Comparison of ENCODE assay signal across 1 cellular context in genomic region chrX:15631637-15632036, GRCh38.
TF ChIP-seq lines count a peak whose summit lies in the region.

No MANE protein-coding gene starts in this region.

TF ChIP-seq in K562, 482 proteins besides CTCF, POLR2A, EP300 and RAD21 (continued from another document):
- TF ChIP-seq PBX2 (CRISPR knock-in tag; IDR thresholded peaks at IDR 0.05; ENCODE audit: low read depth), result no peak
- TF ChIP-seq PBX2 (tag; conservative IDR thresholded peaks at IDR 0.05; ENCODE audit: low read depth), result peak; percentile 59
- TF ChIP-seq MEIS2 (IDR thresholded peaks at IDR 0.05; ENCODE audit: partially characterized antibody), result peak; percentile 57
- TF ChIP-seq ILK (tag; IDR thresholded peaks at IDR 0.05; ENCODE audit: borderline replicate concordance, low read depth), result no peak
